In genomic region chr2:188666503-188666902, GRCh38 we compare ENCODE assay signal across 26 cellular contexts.
"Had no signal": no experiment of that assay in that cellular context is flagged by ENCODE, and none has a peak within 500 bp of the region (broad histone marks: within the 10 kb centered on the region; RNA-seq: fewer than 3 reads in every experiment).

No MANE protein-coding gene starts in this region.

- H3K27me3 Mint-ChIP-seq: activated CD4-positive, alpha-beta memory T cell treated with anti-CD3 and anti-CD28 coated beads, Interleukin-2, amount 10 ng/mL, durations not matched to agents 7 days and 5 days; activated CD4-positive, alpha-beta T cell treated with anti-CD3 and anti-CD28 coated beads, Interleukin-2, amount 10 ng/mL, durations not matched to agents 7 days and 5 days; activated naive CD4-positive, alpha-beta T cell treated with anti-CD3 and anti-CD28 coated beads, Interleukin-2, amount 10 ng/mL, durations not matched to agents 7 days and 5 days; activated naive CD8-positive, alpha-beta T cell treated with anti-CD3 and anti-CD28 coated beads, Interleukin-2, amount 10 ng/mL, durations not matched to agents 7 days and 5 days; activated T-cell treated with anti-CD3 and anti-CD28 coated beads, Interleukin-2, amount 50 U/mL, for 24 hours had no signal

- H3K9me3 Mint-ChIP-seq: activated CD4-positive, alpha-beta T cell treated with anti-CD3 and anti-CD28 coated beads, Interleukin-2, amount 10 ng/mL, durations not matched to agents 7 days and 5 days; activated naive CD4-positive, alpha-beta T cell treated with anti-CD3 and anti-CD28 coated beads, Interleukin-2, amount 50 U/mL, for 72 hours; activated T-cell treated with anti-CD3 and anti-CD28 coated beads, Interleukin-2, amount 50 U/mL, for 24 hours; activated T-cell treated with anti-CD3 and anti-CD28 coated beads, Interleukin-2, amount 50 U/mL, for 72 hours; endodermal cell had no signal

- H3K27ac Mint-ChIP-seq: activated CD4-positive, alpha-beta memory T cell treated with anti-CD3 and anti-CD28 coated beads, Interleukin-2, amount 10 ng/mL, durations not matched to agents 7 days and 5 days; activated CD4-positive, alpha-beta T cell treated with anti-CD3 and anti-CD28 coated beads, Interleukin-2, amount 10 ng/mL, durations not matched to agents 7 days and 5 days; activated naive CD4-positive, alpha-beta T cell treated with anti-CD3 and anti-CD28 coated beads, Interleukin-2, amount 10 ng/mL, durations not matched to agents 7 days and 5 days; activated naive CD4-positive, alpha-beta T cell treated with anti-CD3 and anti-CD28 coated beads, Interleukin-2, amount 50 U/mL, for 72 hours; activated naive CD8-positive, alpha-beta T cell treated with anti-CD3 and anti-CD28 coated beads, Interleukin-2, amount 10 ng/mL, durations not matched to agents 7 days and 5 days; activated T-cell treated with anti-CD3 and anti-CD28 coated beads, Interleukin-2, amount 50 U/mL, for 24 hours; activated T-cell treated with anti-CD3 and anti-CD28 coated beads, Interleukin-2, amount 50 U/mL, for 72 hours; endodermal cell had no signal

- DNase-seq: activated CD4-positive, alpha-beta memory T cell treated with anti-CD3 and anti-CD28 coated beads, Interleukin-2, amount 10 ng/mL, durations not matched to agents 7 days and 5 days; activated CD4-positive, alpha-beta T cell treated with anti-CD3 and anti-CD28 coated beads for 1 hour; activated CD4-positive, alpha-beta T cell treated with anti-CD3 and anti-CD28 coated beads for 4 hours; activated CD4-positive, alpha-beta T cell treated with anti-CD3 and anti-CD28 coated beads, Interleukin-2, amount 10 ng/mL, durations not matched to agents 7 days and 5 days; activated CD4-positive, alpha-beta T cell treated with anti-CD3 and anti-CD28 coated beads, Interleukin-2, amount 50 U/mL, for 4 hours; activated CD8-positive, alpha-beta memory T cell treated with anti-CD3 and anti-CD28 coated beads, Interleukin-2, amount 50 U/mL, for 48 hours; activated gamma-delta T cell; activated naive CD4-positive, alpha-beta T cell; activated naive CD4-positive, alpha-beta T cell treated with anti-CD3 and anti-CD28 coated beads, Interleukin-2, amount 10 ng/mL, durations not matched to agents 7 days and 5 days; activated naive CD8-positive, alpha-beta T cell treated with anti-CD3 and anti-CD28 coated beads, Interleukin-2, amount 10 ng/mL, durations not matched to agents 7 days and 5 days; activated T-cell treated with anti-CD3 and anti-CD28 coated beads for 4 hours; activated T-cell treated with anti-CD3 and anti-CD28 coated beads, Interleukin-2, amount 50 U/mL, for 24 hours; activated T-cell treated with anti-CD3 and anti-CD28 coated beads, Interleukin-2, amount 50 U/mL, for 72 hours; central memory CD4-positive, alpha-beta T cell; cerebellar nuclear complex; colonic mucosa; effector memory CD4-positive, alpha-beta T cell; endodermal cell; foreskin fibroblast; T-helper 2 cell had no signal

- H3K4me1 Mint-ChIP-seq: activated CD4-positive, alpha-beta memory T cell treated with anti-CD3 and anti-CD28 coated beads, Interleukin-2, amount 10 ng/mL, durations not matched to agents 7 days and 5 days; activated CD4-positive, alpha-beta T cell treated with anti-CD3 and anti-CD28 coated beads, Interleukin-2, amount 10 ng/mL, durations not matched to agents 7 days and 5 days; activated naive CD4-positive, alpha-beta T cell treated with anti-CD3 and anti-CD28 coated beads, Interleukin-2, amount 10 ng/mL, durations not matched to agents 7 days and 5 days; activated naive CD8-positive, alpha-beta T cell treated with anti-CD3 and anti-CD28 coated beads, Interleukin-2, amount 10 ng/mL, durations not matched to agents 7 days and 5 days; endodermal cell had no signal

- H3K36me3 ChIP-seq: ascending aorta, breast epithelium, cardiac muscle cell, colonic mucosa had no signal

- H3K27ac ChIP-seq: ascending aorta, breast epithelium, cardiac muscle cell, colonic mucosa had no signal

- H3K4me3 Mint-ChIP-seq: activated CD4-positive, alpha-beta memory T cell treated with anti-CD3 and anti-CD28 coated beads, Interleukin-2, amount 10 ng/mL, durations not matched to agents 7 days and 5 days; activated CD4-positive, alpha-beta T cell treated with anti-CD3 and anti-CD28 coated beads, Interleukin-2, amount 10 ng/mL, durations not matched to agents 7 days and 5 days; activated naive CD4-positive, alpha-beta T cell treated with anti-CD3 and anti-CD28 coated beads, Interleukin-2, amount 10 ng/mL, durations not matched to agents 7 days and 5 days; activated naive CD8-positive, alpha-beta T cell treated with anti-CD3 and anti-CD28 coated beads, Interleukin-2, amount 10 ng/mL, durations not matched to agents 7 days and 5 days; activated T-cell treated with anti-CD3 and anti-CD28 coated beads, Interleukin-2, amount 50 U/mL, for 24 hours; activated T-cell treated with anti-CD3 and anti-CD28 coated beads, Interleukin-2, amount 50 U/mL, for 72 hours; brain; endodermal cell had no signal

- H3K36me3 Mint-ChIP-seq: activated naive CD4-positive, alpha-beta T cell treated with anti-CD3 and anti-CD28 coated beads, Interleukin-2, amount 10 ng/mL, durations not matched to agents 7 days and 5 days; activated naive CD4-positive, alpha-beta T cell treated with anti-CD3 and anti-CD28 coated beads, Interleukin-2, amount 50 U/mL, for 72 hours; activated naive CD8-positive, alpha-beta T cell treated with anti-CD3 and anti-CD28 coated beads, Interleukin-2, amount 10 ng/mL, durations not matched to agents 7 days and 5 days; brain had no signal

- H3K27me3 ChIP-seq: ascending aorta, breast epithelium, cardiac muscle cell, colonic mucosa had no signal

- H3K9me3 ChIP-seq: ascending aorta, breast epithelium, colonic mucosa had no signal

- H3K4me1 ChIP-seq: breast epithelium, colonic mucosa had no signal

- H3K4me3 ChIP-seq: ascending aorta, breast epithelium, cardiac muscle cell, colonic mucosa had no signal

- ATAC-seq: activated naive CD4-positive, alpha-beta T cell treated with anti-CD3 and anti-CD28 coated beads, Interleukin-2, amount 50 U/mL, for 72 hours; activated T-cell treated with anti-CD3 and anti-CD28 coated beads, Interleukin-2, amount 50 U/mL, for 72 hours; esophagus mucosa had no signal
